Comparison of ENCODE assay signal across 35 cellular contexts in the genomic region with DNA sequence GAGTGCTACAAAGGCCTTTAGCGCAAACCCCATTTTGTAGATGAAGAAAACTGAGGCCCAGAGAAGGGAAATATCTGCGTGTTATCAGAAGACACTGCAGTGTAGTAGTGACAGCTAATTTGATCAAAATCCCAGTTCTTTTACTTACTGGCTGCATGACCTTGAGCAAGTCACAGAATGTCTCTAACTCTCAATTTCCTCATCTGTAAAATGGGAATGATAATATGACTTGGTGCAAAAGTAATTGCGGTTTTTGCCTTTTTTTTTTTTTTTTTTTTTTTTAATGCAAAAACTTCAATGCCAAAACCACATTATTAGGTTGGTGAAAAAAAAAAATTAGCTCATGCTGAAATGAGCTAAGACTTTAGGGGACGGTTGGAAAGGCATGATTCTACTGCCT.
"Had no signal": no experiment of that assay in that cellular context is flagged by ENCODE, and none has a peak within 500 bp of the region (broad histone marks: within the 10 kb centered on the region; RNA-seq: fewer than 3 reads in every experiment).

No MANE protein-coding gene starts in this region.

- H3K36me3 ChIP-seq: MG63 had no signal

- H3K27me3 ChIP-seq: MG63 had no signal

- H3K4me3 ChIP-seq: MG63 had no signal

- DNase-seq: Kasumi-1, MG63, MM.1S, MV-4-11, NCI-H1048, NCI-H1092, NCI-H1092 treated with DMSO at 0.1 percent for 48 hours, NCI-H1105, NCI-H1105 treated with DMSO at 0.1 percent for 48 hours, NCI-H1417, NCI-H1417 treated with DMSO at 0.1 percent for 48 hours, NCI-H1436, NCI-H1436 treated with DMSO at 0.1 percent for 48 hours, NCI-H146, NCI-H1694, NCI-H1694 treated with DMSO at 0.1 percent for 48 hours, NCI-H187, NCI-H187 treated with DMSO at 0.1 percent for 48 hours, NCI-H1930, NCI-H2029, NCI-H2029 treated with DMSO at 0.1 percent for 48 hours, NCI-H2081, NCI-H2081 treated with DMSO at 0.1 percent for 48 hours, NCI-H2107, NCI-H2171, NCI-H2171 treated with DMSO at 0.1 percent for 48 hours, NCI-H2227 treated with DMSO at 0.1 percent for 48 hours, NCI-H226, NCI-H345, NCI-H446, NCI-H446 treated with DMSO at 0.1 percent for 48 hours, NCI-H510A, NCI-H510A treated with DMSO at 0.1 percent for 48 hours, NCI-H524, NCI-H524 treated with DMSO at 0.1 percent for 48 hours had no signal

- H3K9me3 ChIP-seq: MG63 had no signal
